In the genomic region with DNA sequence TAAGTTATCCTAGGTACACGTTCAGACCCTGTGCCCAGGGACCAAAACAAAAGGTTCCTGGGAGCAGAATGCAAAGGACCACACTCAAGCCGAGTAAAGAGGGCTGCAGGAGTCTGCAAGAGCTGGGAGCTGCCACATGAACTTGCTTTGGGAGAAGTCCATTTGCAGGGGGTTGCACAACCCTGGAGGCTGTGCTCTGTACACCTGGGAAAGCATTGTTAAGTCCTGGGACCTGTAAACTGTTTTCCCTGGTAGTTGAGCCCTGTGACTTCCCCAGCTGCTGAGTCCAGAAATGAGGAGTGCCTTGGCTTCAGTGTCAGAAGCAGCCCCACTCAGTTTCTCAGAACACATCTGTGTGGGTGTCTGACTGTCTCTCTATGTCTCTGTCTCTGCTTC, we compare ENCODE assay signal across 12 cellular contexts.
A peak's percentile ranks its signal among the peaks of the same experiment; 100 is the strongest.
DNase-seq lines count a peak whose midpoint lies in the region; ATAC-seq and TF ChIP-seq lines count a peak whose summit lies in the region.
"Had no signal": no experiment of that assay in that cellular context is flagged by ENCODE, and none has a peak within 500 bp of the region (broad histone marks: within the 10 kb centered on the region; RNA-seq: fewer than 3 reads in every experiment).

No MANE protein-coding gene starts in this region.

- no peak for ATAC-seq in HG03039 (IDR thresholded peaks at IDR 0.05; ENCODE audit: unreplicated experiment)
- no peak for ATAC-seq in GM18498 (IDR thresholded peaks at IDR 0.05; ENCODE audit: unreplicated experiment)
- ATAC-seq in stimulated activated naive CD8-positive, alpha-beta T cell treated with anti-CD3 and anti-CD28 coated beads, Interleukin-15, amount 100 ng/mL, for 72 hours: no peak

- peak; percentile 5 to 10 for TF ChIP-seq RAD21 in liver (IDR thresholded peaks at IDR 0.05)

- no peaks in the 10 kb centered on the region for H3K36me3 ChIP-seq in liver (ENCODE audit: control insufficient read depth in 4 of 4, insufficient read depth in 3 of 4, low read depth in 1 of 4, low read length in 3 of 4)
- no peaks in the 10 kb centered on the region for H3K36me3 ChIP-seq in spleen

- H3K9ac ChIP-seq in liver (ENCODE audit: low read depth in 1 of 2, low read length in 2 of 2): no peak overlapping the region

- H3K27me3 ChIP-seq in liver (ENCODE audit: control insufficient read depth in 4 of 4, insufficient read depth in 4 of 4, low read length in 3 of 4) (no peaks in the 10 kb centered on the region), spleen (replicated peaks in 1 of 7) (peaks cover 0 to 4% (median 0%) of the 10 kb centered on the region in 7 donors)

- TF ChIP-seq CTCF in HFFc6 (IDR thresholded peaks at IDR 0.05): no peak
- TF ChIP-seq CTCF in brain (conservative IDR thresholded peaks at IDR 0.05): no peak
- TF ChIP-seq CTCF in liver (IDR thresholded peaks at IDR 0.05; ENCODE audit: low read depth, low read length, missing input control): no peak
- TF ChIP-seq CTCF in spleen (IDR thresholded peaks at IDR 0.05 in 8 of 11, conservative IDR thresholded peaks at IDR 0.05 in 3 of 11): no peak

- H3K9me3 ChIP-seq in liver (ENCODE audit: control insufficient read depth in 4 of 4, low read length in 3 of 4) (no peaks in the 10 kb centered on the region), spleen (no peaks in the 10 kb centered on the region)

- H3K4me1 Mint-ChIP-seq in HFFc6 (ENCODE audit: low read depth): peaks cover 62% of the 10 kb centered on the region
- H3K4me1 Mint-ChIP-seq in brain: peaks cover 26% of the 10 kb centered on the region
- H3K4me1 Mint-ChIP-seq in stimulated activated naive CD8-positive, alpha-beta T cell treated with anti-CD3 and anti-CD28 coated beads, Interleukin-15, amount 100 ng/mL, for 72 hours: no peaks in the 10 kb centered on the region

- H3K36me3 Mint-ChIP-seq in HFFc6 (ENCODE audit: low read depth) (no peaks in the 10 kb centered on the region), brain (no peaks in the 10 kb centered on the region)
- H3K36me3 Mint-ChIP-seq: IgD-negative memory B cell had no signal

- H3K4me3 Mint-ChIP-seq in HFFc6: peak overlapping the region; percentile 44
- peak overlapping the region in 2 of 5 experiments; percentile 5 to 6 for H3K4me3 Mint-ChIP-seq in brain
- H3K4me3 Mint-ChIP-seq in stimulated activated naive CD8-positive, alpha-beta T cell treated with anti-CD3 and anti-CD28 coated beads, Interleukin-15, amount 100 ng/mL, for 72 hours: no peak overlapping the region
- H3K4me3 Mint-ChIP-seq: CD4-positive, alpha-beta T cell; IgD-negative memory B cell had no signal

- 63% methylated on average over 2 of the region's 2 CpGs for WGBS in liver
- 48 to 82% (median 62%) methylated on average over 2 of the region's 2 CpGs for WGBS in spleen, 5 donors

- H3K27ac ChIP-seq in liver (ENCODE audit: low read depth in 1 of 2, low read length in 2 of 2) (peak overlapping the region; percentile 8 to 28), spleen (peak overlapping the region in 6 of 8 donors; percentile 4 to 65 (median 56))

- peaks cover 20 to 40% (median 30%) of the 10 kb centered on the region in 4 donors for H3K4me1 ChIP-seq in liver (ENCODE audit: control insufficient read depth in 4 of 4, insufficient read depth in 4 of 4, low read length in 3 of 4)
- peaks cover 0 to 28% (median 11%) of the 10 kb centered on the region in 6 donors for H3K4me1 ChIP-seq in spleen

- H3K27ac Mint-ChIP-seq in HFFc6 (peak overlapping the region; percentile 83), brain (peak overlapping the region in 4 of 5 experiments; percentile 8 to 92 (median 88))
- no peak overlapping the region for H3K27ac Mint-ChIP-seq in stimulated activated naive CD8-positive, alpha-beta T cell treated with anti-CD3 and anti-CD28 coated beads, Interleukin-15, amount 100 ng/mL, for 72 hours
- H3K27ac Mint-ChIP-seq: CD4-positive, alpha-beta T cell; IgD-negative memory B cell had no signal

- intact Hi-C loops in spleen (cut with DNase I; ENCODE audit: low total_unique reads): no loop called here

- H3K4me3 ChIP-seq in liver (ENCODE audit: low read depth in 1 of 3, low read length in 3 of 3) (no peak overlapping the region), spleen (no peak overlapping the region)

- H3K9me3 Mint-ChIP-seq in HFFc6 (no peaks in the 10 kb centered on the region), brain (no peaks in the 10 kb centered on the region)
- H3K9me3 Mint-ChIP-seq in stimulated activated naive CD8-positive, alpha-beta T cell treated with anti-CD3 and anti-CD28 coated beads, Interleukin-15, amount 100 ng/mL, for 72 hours: no peaks in the 10 kb centered on the region
- H3K9me3 Mint-ChIP-seq: CD4-positive, alpha-beta T cell had no signal

- TF ChIP-seq POLR2A in spleen (IDR thresholded peaks at IDR 0.05): no peak

- DNase-seq in HFFc6 (no peak), spleen (no peak), iPS-NIHi7 (ENCODE audit: extremely low spot score) (no peak)
- DNase-seq in stimulated activated naive CD8-positive, alpha-beta T cell treated with anti-CD3 and anti-CD28 coated beads, Interleukin-15, amount 100 ng/mL, for 72 hours: no peak
- DNase-seq: CD4-positive, alpha-beta T cell; GF-D8; NCI-H2029 had no signal

- no peaks in the 10 kb centered on the region for H3K27me3 Mint-ChIP-seq in HFFc6 (ENCODE audit: insufficient read depth)
- peaks cover 5% of the 10 kb centered on the region for H3K27me3 Mint-ChIP-seq in brain
- peaks cover 44% of the 10 kb centered on the region for H3K27me3 Mint-ChIP-seq in stimulated activated naive CD8-positive, alpha-beta T cell treated with anti-CD3 and anti-CD28 coated beads, Interleukin-15, amount 100 ng/mL, for 72 hours

TF ChIP-seq in liver, 16 proteins besides CTCF, POLR2A, EP300 and RAD21:
- TF ChIP-seq TAF1 (conservative IDR thresholded peaks at IDR 0.05): no peak
- TF ChIP-seq HNF4A (conservative IDR thresholded peaks at IDR 0.05): peak in 1 of 2 donors; percentile 54
- peak; percentile 64 for TF ChIP-seq YY1 (IDR thresholded peaks at IDR 0.05)
- TF ChIP-seq RXRA (IDR thresholded peaks at IDR 0.05): peak in 1 of 2 donors; percentile 38

Comparison
In these comparisons a context has a peak if more than half of its experiments do, and no peak if none do; other contexts are left out.
1. H3K27ac Mint-ChIP-seq: peak in HFFc6 (single experiment) and brain (4 of 5); none in stimulated activated naive CD8-positive, alpha-beta T cell treated with anti-CD3 and anti-CD28 coated beads, Interleukin-15, amount 100 ng/mL, for 72 hours (0 of 2).